ENCODE assay signal across 20 cellular contexts in genomic region chr17:30318190-30318589, GRCh38. TPM values are rescaled to one million over a fixed set of nuclear protein-coding genes. Genes with fewer than 3 reads are reported as not detected.
"Had no signal": no experiment of that assay in that cellular context is flagged by ENCODE, and none has a peak within 500 bp of the region (broad histone marks: within the 10 kb centered on the region; RNA-seq: fewer than 3 reads in every experiment).

No MANE protein-coding gene starts in this region.

- H3K36me3 ChIP-seq: adrenal gland, neutrophil, prostate gland, right lobe of liver, tibial nerve had no signal

- H3K36me3 Mint-ChIP-seq: immature natural killer cell; naive thymus-derived CD4-positive, alpha-beta T cell; stimulated activated naive B cell treated with anti-CD40 and anti-IgM and Interleukin-4, amounts not matched to agents 10 μg/mL and 1 μg/mL and 100 μg/mL, for 72 hours had no signal

- H3K4me3 ChIP-seq: adrenal gland, lung, prostate gland, right lobe of liver, tibial nerve had no signal

- H3K27ac ChIP-seq: adrenal gland, neutrophil, prostate gland, right lobe of liver, tibial nerve had no signal

- FAIRE-seq: TTC549 had no signal

- H3K9me3 ChIP-seq: adrenal gland, neutrophil, prostate gland, right lobe of liver, tibial nerve had no signal

- H3K9me3 Mint-ChIP-seq: immature natural killer cell; naive thymus-derived CD4-positive, alpha-beta T cell; stimulated activated naive B cell treated with anti-CD40 and anti-IgM and Interleukin-4, amounts not matched to agents 10 μg/mL and 1 μg/mL and 100 μg/mL, for 72 hours had no signal

- H3K4me1 ChIP-seq: adrenal gland, prostate gland, right lobe of liver, tibial nerve had no signal

- H3K27me3 ChIP-seq: neutrophil, right lobe of liver, tibial nerve had no signal

- DNase-seq: activated naive CD4-positive, alpha-beta T cell treated with anti-CD3 and anti-CD28 coated beads, Interleukin-2, amount 50 U/mL, for 16 hours; activated T-cell treated with anti-CD3 and anti-CD28 coated beads, Interleukin-2, amount 50 U/mL, for 1 hour; adrenal gland; central memory CD4-positive, alpha-beta T cell; glutamatergic neuron; immature natural killer cell; left colon; naive thymus-derived CD4-positive, alpha-beta T cell; right lobe of liver; stimulated activated CD4-positive, alpha-beta T cell treated with anti-CD3 and anti-CD28 coated beads, Interleukin-2, amount 100 ng/mL, for 24 hours; stimulated activated naive B cell treated with anti-CD40 and anti-IgM and Interleukin-4, amounts not matched to agents 10 μg/mL and 1 μg/mL and 100 μg/mL, for 72 hours had no signal

- H3K27me3 Mint-ChIP-seq: stimulated activated naive B cell treated with anti-CD40 and anti-IgM and Interleukin-4, amounts not matched to agents 10 μg/mL and 1 μg/mL and 100 μg/mL, for 72 hours had no signal

- H3K27ac Mint-ChIP-seq: naive thymus-derived CD4-positive, alpha-beta T cell; stimulated activated naive B cell treated with anti-CD40 and anti-IgM and Interleukin-4, amounts not matched to agents 10 μg/mL and 1 μg/mL and 100 μg/mL, for 72 hours had no signal

- ATAC-seq: naive thymus-derived CD4-positive, alpha-beta T cell; right lobe of liver; stimulated activated naive B cell treated with anti-CD40 and anti-IgM and Interleukin-4, amounts not matched to agents 10 μg/mL and 1 μg/mL and 100 μg/mL, for 72 hours had no signal

- H3K4me3 Mint-ChIP-seq: immature natural killer cell; naive thymus-derived CD4-positive, alpha-beta T cell; stimulated activated naive B cell treated with anti-CD40 and anti-IgM and Interleukin-4, amounts not matched to agents 10 μg/mL and 1 μg/mL and 100 μg/mL, for 72 hours had no signal

RNA-seq across cellular contexts. Expression of gene TMIGD1, which starts 15.7 kb away (rescaled TPM):
- total RNA-seq: adrenal gland; fibroblast of villous mesenchyme; lung; mononuclear cell; naive thymus-derived CD4-positive, alpha-beta T cell; prostate gland; right lobe of liver; subcutaneous adipose tissue; tibial nerve had no signal
- polyA plus RNA-seq: adrenal gland; esophagus; immature natural killer cell; lung; naive thymus-derived CD4-positive, alpha-beta T cell had no signal
